Comparison of ENCODE assay signal across 8 cellular contexts in genomic region chr9:128689293-128689770, GRCh38. TPM values are rescaled to one million over a fixed set of nuclear protein-coding genes. Genes with fewer than 3 reads are reported as not detected.
DNase-seq lines count a peak whose midpoint lies in the region; ATAC-seq and TF ChIP-seq lines count a peak whose summit lies in the region.

No MANE protein-coding gene starts in this region.

- intact Hi-C loops in testis (cut with DNase I; ENCODE audit: low total_unique reads) = no loop called here

- CTCF ChIA-PET in T-cell (lab: Charles Lee) = interaction anchor here (0.6 to 0.7 kb wide), 5 partner anchors 11 to 1078 kb away, joined by 3 to 4 read pairs (median 3); no protein-coding TSS in a partner anchor

- H3K27ac Mint-ChIP-seq in T-cell (no peak overlapping the region), memory B cell (peak overlapping the region; percentile 88)

- H3K4me1 ChIP-seq in testis = peaks cover 24% of the 10 kb centered on the region

- WGBS in testis, 2 donors = 3% methylated on average over 8 of the region's 78 CpGs; no CpG with 5 or more reads in 1 of the 2 donors

- POLR2A ChIA-PET in T-cell (lab: Charles Lee) = interaction anchor here (0.6 to 1.0 kb wide), 2 partner anchors 81 to 86 kb away, joined by 3 to 5 read pairs; no protein-coding TSS in a partner anchor

- H3K4me1 Mint-ChIP-seq in T-cell (peaks cover 60 to 61% (median 61%) of the 10 kb centered on the region in 3 donors), memory B cell (peaks cover 41% of the 10 kb centered on the region)

- no peaks in the 10 kb centered on the region for H3K27me3 ChIP-seq in testis

- peak; percentile 15 for ATAC-seq in HG02981 (IDR thresholded peaks at IDR 0.05; ENCODE audit: unreplicated experiment)
- ATAC-seq in T-cell (replicated peaks in 1 of 4) = peak; percentile 20 to 30 (median 26)
- ATAC-seq in memory B cell (ENCODE audit: low read depth) = peak; percentile 24
- no peak for ATAC-seq in HG03175 (IDR thresholded peaks at IDR 0.05; ENCODE audit: unreplicated experiment)

- peak overlapping the region; percentile 82 to 97 for H3K27ac ChIP-seq in testis

- no peaks in the 10 kb centered on the region for H3K9me3 ChIP-seq in testis

- TF ChIP-seq CTCF in testis (IDR thresholded peaks at IDR 0.05) = no peak

- TF ChIP-seq POLR2A in testis (IDR thresholded peaks at IDR 0.05) = no peak

- H3K27me3 Mint-ChIP-seq in T-cell (no peaks in the 10 kb centered on the region), memory B cell (no peaks in the 10 kb centered on the region)

- H3K9me3 Mint-ChIP-seq in T-cell (no peaks in the 10 kb centered on the region), memory B cell (no peaks in the 10 kb centered on the region)

- H3K36me3 Mint-ChIP-seq in T-cell (peaks cover 27% of the 10 kb centered on the region), memory B cell (peaks cover 12% of the 10 kb centered on the region)

- DNase-seq in DMS53 (lab: John Stamatoyannopoulos, UW) (peak; percentile 91), DMS53 treated with DMSO at 0.1 percent for 48 hours (lab: John Stamatoyannopoulos, UW; ENCODE audit: unreplicated experiment) (no peak), T-cell (peak in 23 of 34 experiments; percentile 27 to 66 (median 47)), dermis blood vessel endothelial cell (peak; percentile 64), memory B cell (ENCODE audit: low spot score in 2 of 2) (no peak), testis (peak; percentile 46)

- H3K4me3 Mint-ChIP-seq in T-cell = peak overlapping the region; percentile 50 to 91 (median 51)
- H3K4me3 Mint-ChIP-seq in memory B cell = peak overlapping the region; percentile 72

- H3K36me3 ChIP-seq in testis (ENCODE audit: low read depth, missing control alignments) = no peaks in the 10 kb centered on the region

- peak overlapping the region; percentile 71 to 96 for H3K4me3 ChIP-seq in testis

RNA-seq across cellular contexts. Expression of gene SET, which starts 0.3 kb away (rescaled TPM):
- total RNA-seq in T-cell (100 to 1,000 TPM; 239 to 279 (median 252) TPM), dermis blood vessel endothelial cell (512 and 600 TPM in 2 replicates), testis (100 to 1,000 TPM; 113 to 142 TPM)
- 159 TPM for polyA plus RNA-seq in testis (ENCODE audit: insufficient read depth, low read depth, low replicate concordance)

RNA-seq across cellular contexts. Expression of gene PKN3, which starts 13.0 kb away (rescaled TPM):
- 1 to 10 TPM; 2.1 to 4.3 (median 3.7) TPM for total RNA-seq in T-cell
- 12.9 and 26.9 TPM in 2 replicates for total RNA-seq in dermis blood vessel endothelial cell
- 1 to 10 TPM; 3.6 to 7.2 TPM for total RNA-seq in testis
- polyA plus RNA-seq in testis (ENCODE audit: insufficient read depth, low read depth, low replicate concordance) = 4.2 TPM

RNA-seq across cellular contexts. Expression of gene DYNC2I2, which starts 32.7 kb away (rescaled TPM):
- total RNA-seq in T-cell (10 to 100 TPM in 2 of 5 donors, 1 to 10 TPM in 3; 4.1 to 10.5 (median 8.0) TPM), dermis blood vessel endothelial cell (49.7 and 95.8 TPM in 2 replicates), testis (10 to 100 TPM; 78.4 to 96.7 TPM)
- 102 TPM for polyA plus RNA-seq in testis (ENCODE audit: insufficient read depth, low read depth, low replicate concordance)

RNA-seq across cellular contexts. Expression of gene ZDHHC12, which starts 34.6 kb away (rescaled TPM):
- total RNA-seq in T-cell (10 to 100 TPM; 22.6 to 32.9 (median 31.4) TPM), dermis blood vessel endothelial cell (41.0 and 104 TPM in 2 replicates), testis (10 to 100 TPM; 36.4 to 57.5 TPM)
- polyA plus RNA-seq in testis (ENCODE audit: insufficient read depth, low read depth, low replicate concordance) = 39.3 TPM

Comparison
In these comparisons a context has a peak if more than half of its experiments do, and no peak if none do; other contexts are left out.
1. DNase-seq: peak in DMS53 (single experiment), T-cell (23 of 34), dermis blood vessel endothelial cell (single experiment) and testis (single experiment); none in DMS53 treated with DMSO at 0.1 percent for 48 hours (single experiment) and memory B cell (0 of 2).